ENCODE assay signal across 20 cellular contexts in the genomic region with DNA sequence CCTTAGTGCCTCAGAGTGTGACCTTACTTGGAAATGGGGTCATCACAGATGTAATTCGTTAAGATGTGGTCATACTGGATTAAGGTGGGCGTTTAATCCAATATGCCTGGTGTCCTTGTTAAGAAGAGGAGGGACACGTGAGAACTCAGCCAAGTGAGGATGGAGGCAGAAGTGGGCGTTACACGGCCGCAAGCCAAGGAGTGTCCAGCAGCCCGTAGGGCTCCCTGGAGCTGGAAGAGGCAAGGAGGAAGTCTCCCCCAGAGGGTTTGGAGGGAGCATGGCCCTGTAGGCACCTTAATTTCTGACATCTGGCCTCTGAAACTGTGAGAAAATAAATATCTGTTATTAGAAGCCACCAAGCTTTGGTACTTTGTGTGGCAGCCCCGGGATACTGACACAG. TPM values are rescaled to one million over a fixed set of nuclear protein-coding genes. Genes with fewer than 3 reads are reported as not detected.
DNase-seq lines count a peak whose midpoint lies in the region; ATAC-seq, FAIRE-seq and TF ChIP-seq lines count a peak whose summit lies in the region.
"Had no signal": no experiment of that assay in that cellular context is flagged by ENCODE, and none has a peak within 500 bp of the region (broad histone marks: within the 10 kb centered on the region; RNA-seq: fewer than 3 reads in every experiment).

No MANE protein-coding gene starts in this region.

- H3K36me3 ChIP-seq in bronchial epithelial cell (ENCODE audit: control insufficient read depth, insufficient read depth, low read length) (peaks cover 2% of the 10 kb centered on the region), osteoblast (ENCODE audit: insufficient read depth, low read length) (peaks cover 16% of the 10 kb centered on the region)
- H3K36me3 ChIP-seq: BLaER1 had no signal

- intact Hi-C loops in CD4-positive, alpha-beta T cell (cut with DNase I, micrococcal nuclease), result no loop called here

- H3K27me3 ChIP-seq in bronchial epithelial cell (ENCODE audit: control insufficient read depth, insufficient read depth, low read length), result no peaks in the 10 kb centered on the region
- H3K27me3 ChIP-seq in osteoblast (ENCODE audit: insufficient read depth, low read length), result no peaks in the 10 kb centered on the region
- no peaks in the 10 kb centered on the region for H3K27me3 ChIP-seq in CD4-positive, alpha-beta T cell (ENCODE audit: control insufficient read depth, insufficient read depth, low read length)
- H3K27me3 ChIP-seq: BLaER1 had no signal

- H3K4me1 ChIP-seq in osteoblast (ENCODE audit: insufficient read depth, low read length), result peaks cover 27% of the 10 kb centered on the region
- H3K4me1 ChIP-seq: BLaER1 had no signal

- DNase-seq in NCI-H82 (lab: John Stamatoyannopoulos, UW) (peak; percentile 41), NCI-H82 treated with DMSO at 0.1 percent for 48 hours (lab: John Stamatoyannopoulos, UW; ENCODE audit: unreplicated experiment) (no peak), bronchial epithelial cell (ENCODE audit: low read depth) (no peak), osteoblast (ENCODE audit: insufficient read length, low spot score, missing footprints) (peak; percentile 32), NCI-H1694 treated with DMSO at 0.1 percent for 48 hours (lab: John Stamatoyannopoulos, UW) (no peak)
- no peak for DNase-seq in CD4-positive, alpha-beta T cell
- no peak for DNase-seq in effector CD8-positive, alpha-beta T cell (lab: John Stamatoyannopoulos, UW)
- DNase-seq: Calu3; CD8-positive, alpha-beta T cell; DMS79 treated with DMSO at 0.1 percent for 48 hours; GF-D8; GOT3; H7; HFFc6 had no signal

- peaks cover 35% of the 10 kb centered on the region for H4K20me1 ChIP-seq in osteoblast (ENCODE audit: insufficient read depth, low read length)
- H4K20me1 ChIP-seq: BLaER1 had no signal

- no peaks in the 10 kb centered on the region for H3K4me1 Mint-ChIP-seq in CD4-positive, alpha-beta T cell (ENCODE audit: low read depth)
- H3K4me1 Mint-ChIP-seq: CD14-positive monocyte had no signal

- H3K4me3 ChIP-seq in bronchial epithelial cell (ENCODE audit: low read depth, low read length) (no peak overlapping the region), osteoblast (ENCODE audit: insufficient read depth, low read length) (no peak overlapping the region)
- H3K4me3 ChIP-seq: A549, BLaER1 had no signal

- H3K79me2 ChIP-seq in osteoblast (ENCODE audit: insufficient read depth, low read length), result peaks cover 86% of the 10 kb centered on the region

- TF ChIP-seq CTCF in bronchial epithelial cell (IDR thresholded peaks at IDR 0.05; ENCODE audit: insufficient read depth, low read length, severe bottlenecking) (no peak), osteoblast (IDR thresholded peaks at IDR 0.05; ENCODE audit: extremely low read depth, low read depth, low read length) (no peak)
- no peak for TF ChIP-seq CTCF in CD4-positive, alpha-beta T cell (IDR thresholded peaks at IDR 0.05)

- FAIRE-seq in bronchial epithelial cell (lab: Jason Lieb, UNC), result peak; percentile 7
- FAIRE-seq: A549 had no signal

- H3K9me3 ChIP-seq in osteoblast (ENCODE audit: low read depth, low read length), result no peaks in the 10 kb centered on the region
- H3K9me3 ChIP-seq in CD4-positive, alpha-beta T cell (ENCODE audit: control insufficient read depth, low read length), result no peaks in the 10 kb centered on the region
- H3K9me3 ChIP-seq: A549, BLaER1 had no signal

- CTCF ChIA-PET in CD4-positive, alpha-beta T cell (lab: Charles Lee), result no interaction called here

- ATAC-seq in CD4-positive, alpha-beta T cell (ENCODE audit: poor library complexity), result no peak
- ATAC-seq: A549; CD8-positive, alpha-beta T cell; HCT116 had no signal

- POLR2A ChIA-PET in CD4-positive, alpha-beta T cell (lab: Charles Lee), result no interaction called here

- H3K4me3 Mint-ChIP-seq in CD4-positive, alpha-beta T cell, result no peak overlapping the region
- H3K4me3 Mint-ChIP-seq: CD14-positive monocyte; CD8-positive, alpha-beta T cell; HFFc6 had no signal

- no peaks in the 10 kb centered on the region for H3K9me3 Mint-ChIP-seq in CD4-positive, alpha-beta T cell
- H3K9me3 Mint-ChIP-seq: CD14-positive monocyte; CD8-positive, alpha-beta T cell; HFFc6 had no signal

- H3K36me3 Mint-ChIP-seq in CD4-positive, alpha-beta T cell (ENCODE audit: low read depth), result no peaks in the 10 kb centered on the region
- H3K36me3 Mint-ChIP-seq: CD14-positive monocyte; CD8-positive, alpha-beta T cell had no signal

- H3K27me3 Mint-ChIP-seq in CD4-positive, alpha-beta T cell, result no peaks in the 10 kb centered on the region

- H3K27ac Mint-ChIP-seq in CD4-positive, alpha-beta T cell, result no peak overlapping the region
- H3K27ac Mint-ChIP-seq: CD8-positive, alpha-beta T cell; HFFc6 had no signal

- no peak overlapping the region for H3K4me2 ChIP-seq in osteoblast (ENCODE audit: insufficient read depth, low read length)
- H3K4me2 ChIP-seq: A549, BLaER1 had no signal

- H3K27ac ChIP-seq in osteoblast (ENCODE audit: low read depth, low read length), result no peak overlapping the region
- no peak overlapping the region for H3K27ac ChIP-seq in CD4-positive, alpha-beta T cell (ENCODE audit: low read depth, low read length)
- H3K27ac ChIP-seq: 22Rv1, A549, BLaER1, HL-60 had no signal

- H2AFZ ChIP-seq in osteoblast (ENCODE audit: low read length), result no peak overlapping the region

RNA-seq across cellular contexts. Expression of a gene that starts 21.3 kb away (rescaled TPM):
- total RNA-seq in bronchial epithelial cell, result 148 and 173 TPM in 2 replicates
- total RNA-seq in osteoblast, result 80.3 and 106 TPM in 2 replicates
- total RNA-seq in CD4-positive, alpha-beta T cell, result not detected
- total RNA-seq: CD8-positive, alpha-beta T cell had no signal

Comparison
In these comparisons a context has a peak if more than half of its experiments do, and no peak if none do; other contexts are left out.
1. DNase-seq: peak in NCI-H82 (single experiment) and osteoblast (single experiment); none in NCI-H82 treated with DMSO at 0.1 percent for 48 hours (single experiment), bronchial epithelial cell (single experiment), NCI-H1694 treated with DMSO at 0.1 percent for 48 hours (single experiment), CD4-positive, alpha-beta T cell (0 of 10) and effector CD8-positive, alpha-beta T cell (single experiment).
2. RNA of a gene that starts 21.3 kb away (total RNA-seq): 148 to 173 TPM in bronchial epithelial cell and 80.3 to 106 TPM in osteoblast; not detected in CD4-positive, alpha-beta T cell; every median in the first group is over 10 times any median in the second.